In genomic region chr9:79757906-79758669, GRCh38 we compare ENCODE assay signal across 11 cellular contexts.
DNase-seq lines count a peak whose midpoint lies in the region; ATAC-seq and TF ChIP-seq lines count a peak whose summit lies in the region.
"Had no signal": no experiment of that assay in that cellular context is flagged by ENCODE, and none has a peak within 500 bp of the region (broad histone marks: within the 10 kb centered on the region; RNA-seq: fewer than 3 reads in every experiment).

No MANE protein-coding gene starts in this region.

- no peak for ATAC-seq in lower lobe of right lung
- no peak for ATAC-seq in HG02981 (IDR thresholded peaks at IDR 0.05; ENCODE audit: unreplicated experiment)
- ATAC-seq in GM19351 (IDR thresholded peaks at IDR 0.05; ENCODE audit: unreplicated experiment): no peak
- ATAC-seq: naive thymus-derived CD8-positive, alpha-beta T cell had no signal

- no peak overlapping the region for H3K9ac ChIP-seq in GM23248

- no peaks in the 10 kb centered on the region for H4K20me1 ChIP-seq in GM23248 (ENCODE audit: insufficient read depth)

- no peak overlapping the region for H3K4me2 ChIP-seq in GM23248 (ENCODE audit: unreplicated experiment)

- no peaks in the 10 kb centered on the region for H3K4me1 ChIP-seq in GM23248 (ENCODE audit: insufficient read depth)
- H3K4me1 ChIP-seq in lower lobe of right lung: no peaks in the 10 kb centered on the region

- H3K27ac ChIP-seq in GM23248 (no peak overlapping the region), WERI-Rb-1 (no peak overlapping the region), lower lobe of right lung (no peak overlapping the region)
- H3K27ac ChIP-seq: HL-60 had no signal

- H3F3A ChIP-seq in GM23248 (ENCODE audit: insufficient read depth): no peaks in the 10 kb centered on the region

- DNase-seq in AG09309 (ENCODE audit: low read depth) (no peak), GM23248 (peak; percentile 52), WERI-Rb-1 (no peak), lower lobe of right lung (no peak), retina (no peak), GDM1 (lab: John Stamatoyannopoulos, UW) (no peak)
- DNase-seq: activated naive CD4-positive, alpha-beta T cell treated with anti-CD3 and anti-CD28 coated beads, Interleukin-2, amount 50 U/mL, for 16 hours had no signal

- H3K79me2 ChIP-seq in GM23248 (ENCODE audit: insufficient read depth): no peaks in the 10 kb centered on the region

- no peak overlapping the region for H3K4me3 ChIP-seq in AG09309 (ENCODE audit: control insufficient read depth, low read depth, low read length)
- H3K4me3 ChIP-seq in GM23248: no peak overlapping the region
- H3K4me3 ChIP-seq in WERI-Rb-1 (ENCODE audit: low read depth, low read length): no peak overlapping the region
- no peak overlapping the region for H3K4me3 ChIP-seq in lower lobe of right lung

- H3K9me2 ChIP-seq in GM23248 (ENCODE audit: insufficient read depth): no peaks in the 10 kb centered on the region

- WGBS in GM23248 (ENCODE audit: low coverage in 1 of 2, low lambda C conversion rate in 2 of 2, missing lambda C conversion rate in 2 of 2), 2 experiments: 32 to 39% methylated on average over 2 of the region's 2 CpGs

- intact Hi-C loops in lower lobe of right lung (cut with DNase I): no loop called here

- no peaks in the 10 kb centered on the region for H3K9me3 ChIP-seq in GM23248 (ENCODE audit: low read depth)
- H3K9me3 ChIP-seq in WERI-Rb-1 (ENCODE audit: severe bottlenecking): no peaks in the 10 kb centered on the region
- no peaks in the 10 kb centered on the region for H3K9me3 ChIP-seq in lower lobe of right lung

- no peaks in the 10 kb centered on the region for H3K36me3 ChIP-seq in GM23248 (ENCODE audit: low read depth)
- no peaks in the 10 kb centered on the region for H3K36me3 ChIP-seq in WERI-Rb-1
- no peaks in the 10 kb centered on the region for H3K36me3 ChIP-seq in lower lobe of right lung

- peaks cover 5% of the 10 kb centered on the region; the same call in 1 of the 2 replicates for H3K27me3 ChIP-seq in GM23248 (replicated peaks; ENCODE audit: insufficient read depth)
- H3K27me3 ChIP-seq in WERI-Rb-1 (ENCODE audit: insufficient read depth, low read depth, severe bottlenecking): no peaks in the 10 kb centered on the region
- H3K27me3 ChIP-seq in lower lobe of right lung (ENCODE audit: low read depth): no peaks in the 10 kb centered on the region

- TF ChIP-seq CTCF in AG09309 (IDR thresholded peaks at IDR 0.05; ENCODE audit: control insufficient read depth, insufficient read depth, low read depth, low read length, missing control alignments) (peak; percentile 46), WERI-Rb-1 (IDR thresholded peaks at IDR 0.05; ENCODE audit: low read depth, low read length) (0 out of 2 replicates have a peak, but pooled peaks have one; percentile 35), lower lobe of right lung (IDR thresholded peaks at IDR 0.05) (peak; percentile 48)

- no peak overlapping the region for H2AFZ ChIP-seq in GM23248

- in situ Hi-C loops in GM23248 (cut with MboI): no loop called here
